Comparison of ENCODE assay signal across 17 cellular contexts in the genomic region with DNA sequence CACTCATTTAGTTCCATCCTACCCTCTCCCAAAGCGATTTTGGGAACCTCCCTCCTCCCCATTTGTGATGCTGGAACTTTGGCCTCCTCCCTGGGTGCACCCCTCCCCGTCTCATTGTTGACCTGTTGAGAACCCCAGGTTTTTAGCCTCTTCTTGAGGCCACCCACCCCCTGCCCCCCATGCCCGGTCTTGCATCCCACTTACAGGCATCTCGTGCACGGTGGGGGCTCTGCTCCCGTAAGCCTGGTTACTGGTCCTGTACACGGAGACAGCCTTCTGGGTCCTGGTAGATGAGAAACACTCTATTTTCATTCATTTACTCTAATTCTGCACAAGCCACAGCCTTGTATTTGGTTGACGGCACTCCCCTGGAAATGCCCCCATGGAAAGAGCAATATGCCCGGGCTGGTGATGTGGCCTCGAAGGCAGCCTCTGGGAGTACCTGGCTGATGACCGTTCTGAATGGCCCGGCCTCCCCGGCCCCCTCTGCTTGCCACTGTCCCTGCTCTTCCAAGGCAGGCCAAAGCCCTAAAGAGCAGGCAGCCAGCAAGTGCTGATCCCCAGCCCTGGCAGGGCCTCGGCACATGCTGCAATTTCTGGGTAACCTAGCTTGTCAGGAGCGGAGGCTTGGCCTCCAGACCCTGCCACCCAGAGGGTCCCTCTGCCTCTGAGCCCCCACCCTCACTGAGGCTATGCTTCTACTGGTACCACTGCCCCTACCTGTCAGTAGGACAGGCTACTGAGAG. TPM values are rescaled to one million over a fixed set of nuclear protein-coding genes. Genes with fewer than 3 reads are reported as not detected.
DNase-seq lines count a peak whose midpoint lies in the region; ATAC-seq lines count a peak whose summit lies in the region.
"Had no signal": no experiment of that assay in that cellular context is flagged by ENCODE, and none has a peak within 500 bp of the region (broad histone marks: within the 10 kb centered on the region; RNA-seq: fewer than 3 reads in every experiment).

No MANE protein-coding gene starts in this region.

- no peaks in the 10 kb centered on the region for H3K9me3 Mint-ChIP-seq in CD4-positive, alpha-beta memory T cell
- H3K9me3 Mint-ChIP-seq in IgD-negative memory B cell, result no peaks in the 10 kb centered on the region
- H3K9me3 Mint-ChIP-seq in effector memory CD8-positive, alpha-beta T cell, result no peaks in the 10 kb centered on the region
- H3K9me3 Mint-ChIP-seq: activated T-cell treated with anti-CD3 and anti-CD28 coated beads, Interleukin-2, amount 50 U/mL, for 72 hours had no signal

- intact Hi-C loops in CD4-positive, alpha-beta memory T cell (cut with micrococcal nuclease), result no loop called here

- CTCF ChIA-PET in CD4-positive, alpha-beta memory T cell (lab: Charles Lee; ENCODE audit: partially characterized antibody), result no interaction called here

- peaks cover 12% of the 10 kb centered on the region for H3K36me3 ChIP-seq in CD4-positive, alpha-beta memory T cell (ENCODE audit: insufficient read depth, low read length)
- H3K36me3 ChIP-seq in neuron (ENCODE audit: insufficient read depth, low read length), result peaks cover 14% of the 10 kb centered on the region
- H3K36me3 ChIP-seq: prostate gland had no signal

- peak overlapping the region in 2 of 7 donors; percentile 38 to 66 for H3K27ac Mint-ChIP-seq in CD4-positive, alpha-beta memory T cell
- H3K27ac Mint-ChIP-seq in IgD-negative memory B cell, result peak overlapping the region in 1 of 3 donors; percentile 76
- no peak overlapping the region for H3K27ac Mint-ChIP-seq in effector memory CD8-positive, alpha-beta T cell

- POLR2A ChIA-PET in CD4-positive, alpha-beta memory T cell (lab: Charles Lee; ENCODE audit: partially characterized antibody), result no interaction called here

- no peak for DNase-seq in CD4-positive, alpha-beta memory T cell
- no peak for DNase-seq in effector memory CD8-positive, alpha-beta T cell
- DNase-seq in cerebellar nuclear complex (lab: John Stamatoyannopoulos, UW) (no peak), Kasumi-1 (lab: John Stamatoyannopoulos, UW) (no peak)
- DNase-seq: activated T-cell treated with anti-CD3 and anti-CD28 coated beads, Interleukin-2, amount 50 U/mL, for 72 hours; brain microvascular endothelial cell; effector CD4-positive, alpha-beta T cell; mesenchymal stem cell; NCI-H1092; SW 1271 had no signal

- H2AFZ ChIP-seq in neuron (ENCODE audit: low read depth, low read length), result peak overlapping the region; percentile 83

- ATAC-seq in effector memory CD8-positive, alpha-beta T cell (replicated peaks), result no peak
- no peak for ATAC-seq in HG03139 (IDR thresholded peaks at IDR 0.05; ENCODE audit: unreplicated experiment)
- ATAC-seq: activated T-cell treated with anti-CD3 and anti-CD28 coated beads, Interleukin-2, amount 50 U/mL, for 72 hours had no signal

- H3K4me3 ChIP-seq in CD4-positive, alpha-beta memory T cell (ENCODE audit: low read length in 2 of 2), result no peak overlapping the region
- peak overlapping the region; percentile 83 for H3K4me3 ChIP-seq in neuron (ENCODE audit: low read length)

- H3K36me3 Mint-ChIP-seq in CD4-positive, alpha-beta memory T cell, result peaks cover 10 to 14% of the 10 kb centered on the region in 2 donors
- no peaks in the 10 kb centered on the region for H3K36me3 Mint-ChIP-seq in IgD-negative memory B cell
- peaks cover 12% of the 10 kb centered on the region for H3K36me3 Mint-ChIP-seq in effector memory CD8-positive, alpha-beta T cell (ENCODE audit: insufficient read depth)

- no peak overlapping the region for H3K27ac ChIP-seq in CD4-positive, alpha-beta memory T cell (ENCODE audit: low read depth, low read length)
- H3K27ac ChIP-seq: brain microvascular endothelial cell, prostate gland had no signal

- peaks cover 5 to 23% (median 15%) of the 10 kb centered on the region in 4 donors for H3K4me1 Mint-ChIP-seq in CD4-positive, alpha-beta memory T cell
- H3K4me1 Mint-ChIP-seq in IgD-negative memory B cell, result peaks cover 0 to 7% (median 4%) of the 10 kb centered on the region in 3 donors
- peaks cover 18 to 19% of the 10 kb centered on the region in 2 donors for H3K4me1 Mint-ChIP-seq in effector memory CD8-positive, alpha-beta T cell (ENCODE audit: low read depth in 2 of 2)

- H3K4me3 Mint-ChIP-seq in CD4-positive, alpha-beta memory T cell, result peak overlapping the region in 6 of 8 donors; percentile 76 to 93 (median 81)
- peak overlapping the region in 3 of 4 donors; percentile 30 to 95 (median 60) for H3K4me3 Mint-ChIP-seq in IgD-negative memory B cell
- peak overlapping the region; percentile 90 to 92 for H3K4me3 Mint-ChIP-seq in effector memory CD8-positive, alpha-beta T cell

- H3K27me3 ChIP-seq in CD4-positive, alpha-beta memory T cell (ENCODE audit: insufficient read depth, low read length), result no peaks in the 10 kb centered on the region
- no peaks in the 10 kb centered on the region for H3K27me3 ChIP-seq in neuron (ENCODE audit: insufficient read depth, low read length)
- H3K27me3 ChIP-seq: brain microvascular endothelial cell had no signal

- peaks cover 24% of the 10 kb centered on the region for H3K4me1 ChIP-seq in CD4-positive, alpha-beta memory T cell (ENCODE audit: insufficient read depth, low read length)
- H3K4me1 ChIP-seq in neuron (ENCODE audit: insufficient read depth, low read length), result peaks cover 21% of the 10 kb centered on the region

- no peaks in the 10 kb centered on the region for H3K9me3 ChIP-seq in CD4-positive, alpha-beta memory T cell (ENCODE audit: control insufficient read depth in 1 of 2, low read length in 2 of 2)
- H3K9me3 ChIP-seq in neuron (ENCODE audit: low read length), result no peaks in the 10 kb centered on the region
- H3K9me3 ChIP-seq: prostate gland had no signal

- peaks cover 5 to 7% of the 10 kb centered on the region in 2 donors for H3K27me3 Mint-ChIP-seq in CD4-positive, alpha-beta memory T cell
- H3K27me3 Mint-ChIP-seq in IgD-negative memory B cell, result no peaks in the 10 kb centered on the region
- peaks cover 11 to 22% of the 10 kb centered on the region in 2 donors for H3K27me3 Mint-ChIP-seq in effector memory CD8-positive, alpha-beta T cell

RNA-seq across cellular contexts. Expression of a gene that starts 1.9 kb away (rescaled TPM):
- total RNA-seq in CD4-positive, alpha-beta memory T cell, result 10 to 100 TPM; 26.2 to 28.2 TPM
- 10 to 100 TPM; 38.3 to 57.2 TPM for polyA plus RNA-seq in CD4-positive, alpha-beta memory T cell
- polyA plus RNA-seq in IgD-negative memory B cell, result 65.7 TPM

RNA-seq across cellular contexts. Expression of a gene that starts 19.0 kb away (rescaled TPM):
- 1 to 10 TPM; 1.9 TPM for total RNA-seq in CD4-positive, alpha-beta memory T cell
- polyA plus RNA-seq in CD4-positive, alpha-beta memory T cell, result under 1 TPM in 1 of 2 donors, not detected in 1; 0.54 TPM
- polyA plus RNA-seq in IgD-negative memory B cell, result 1.7 TPM

RNA-seq across cellular contexts. Expression of a gene that starts 22.7 kb away (rescaled TPM):
- not detected for total RNA-seq in CD4-positive, alpha-beta memory T cell
- polyA plus RNA-seq in CD4-positive, alpha-beta memory T cell, result not detected
- polyA plus RNA-seq in IgD-negative memory B cell, result not detected
- total RNA-seq: activated T-cell treated with anti-CD3 and anti-CD28 coated beads, Interleukin-2, amount 50 U/mL, for 72 hours; fibroblast of villous mesenchyme; HT-29; prostate gland; urinary bladder had no signal
- polyA plus RNA-seq: urinary bladder had no signal

RNA-seq across cellular contexts. Expression of a gene that starts 47.4 kb away (rescaled TPM):
- total RNA-seq in CD4-positive, alpha-beta memory T cell, result not detected
- polyA plus RNA-seq in CD4-positive, alpha-beta memory T cell, result not detected
- polyA plus RNA-seq in IgD-negative memory B cell, result not detected
- total RNA-seq: activated T-cell treated with anti-CD3 and anti-CD28 coated beads, Interleukin-2, amount 50 U/mL, for 72 hours; fibroblast of villous mesenchyme; HT-29; urinary bladder had no signal
- polyA plus RNA-seq: urinary bladder had no signal
